1 cellular context compared by ENCODE assay signal in the genomic region with DNA sequence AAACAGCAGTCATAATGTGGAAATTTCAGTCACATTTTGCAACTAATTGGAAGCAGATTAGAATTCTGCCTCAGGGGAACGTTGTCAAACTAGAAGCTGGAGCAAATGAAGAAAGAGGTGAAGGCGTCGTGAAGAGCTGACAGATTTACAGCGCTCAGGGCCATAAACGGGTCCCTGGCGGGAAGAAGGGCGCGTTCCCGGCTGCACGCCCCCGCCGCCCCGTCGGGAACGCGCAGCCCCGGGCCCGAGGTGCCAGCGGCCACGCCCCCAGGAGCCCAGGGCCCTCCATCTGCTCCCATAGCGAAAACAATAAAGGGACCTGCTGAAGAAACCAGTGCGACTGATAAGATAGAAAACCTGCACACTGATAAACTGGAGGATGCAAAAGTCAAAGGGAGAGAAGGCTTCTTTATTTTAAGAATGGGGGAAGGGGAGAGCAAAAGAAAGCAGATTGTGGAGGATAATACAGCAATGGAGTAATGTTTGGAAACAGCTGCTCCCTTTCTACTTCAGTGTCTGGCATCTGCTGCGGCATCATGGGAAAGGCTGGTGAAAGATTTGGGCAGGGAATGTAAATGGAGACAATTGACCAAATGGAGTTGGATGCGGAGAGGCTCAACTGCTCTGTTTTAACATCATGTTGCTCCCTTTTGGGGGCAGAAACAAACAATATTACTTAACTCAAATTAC.
TF ChIP-seq lines count a peak whose summit lies in the region.

No MANE protein-coding gene starts in this region.

TF ChIP-seq in HEK293, 187 proteins besides CTCF, POLR2A, EP300 and RAD21 (continued from another document and continues in another):
- TF ChIP-seq, protein P1, sequence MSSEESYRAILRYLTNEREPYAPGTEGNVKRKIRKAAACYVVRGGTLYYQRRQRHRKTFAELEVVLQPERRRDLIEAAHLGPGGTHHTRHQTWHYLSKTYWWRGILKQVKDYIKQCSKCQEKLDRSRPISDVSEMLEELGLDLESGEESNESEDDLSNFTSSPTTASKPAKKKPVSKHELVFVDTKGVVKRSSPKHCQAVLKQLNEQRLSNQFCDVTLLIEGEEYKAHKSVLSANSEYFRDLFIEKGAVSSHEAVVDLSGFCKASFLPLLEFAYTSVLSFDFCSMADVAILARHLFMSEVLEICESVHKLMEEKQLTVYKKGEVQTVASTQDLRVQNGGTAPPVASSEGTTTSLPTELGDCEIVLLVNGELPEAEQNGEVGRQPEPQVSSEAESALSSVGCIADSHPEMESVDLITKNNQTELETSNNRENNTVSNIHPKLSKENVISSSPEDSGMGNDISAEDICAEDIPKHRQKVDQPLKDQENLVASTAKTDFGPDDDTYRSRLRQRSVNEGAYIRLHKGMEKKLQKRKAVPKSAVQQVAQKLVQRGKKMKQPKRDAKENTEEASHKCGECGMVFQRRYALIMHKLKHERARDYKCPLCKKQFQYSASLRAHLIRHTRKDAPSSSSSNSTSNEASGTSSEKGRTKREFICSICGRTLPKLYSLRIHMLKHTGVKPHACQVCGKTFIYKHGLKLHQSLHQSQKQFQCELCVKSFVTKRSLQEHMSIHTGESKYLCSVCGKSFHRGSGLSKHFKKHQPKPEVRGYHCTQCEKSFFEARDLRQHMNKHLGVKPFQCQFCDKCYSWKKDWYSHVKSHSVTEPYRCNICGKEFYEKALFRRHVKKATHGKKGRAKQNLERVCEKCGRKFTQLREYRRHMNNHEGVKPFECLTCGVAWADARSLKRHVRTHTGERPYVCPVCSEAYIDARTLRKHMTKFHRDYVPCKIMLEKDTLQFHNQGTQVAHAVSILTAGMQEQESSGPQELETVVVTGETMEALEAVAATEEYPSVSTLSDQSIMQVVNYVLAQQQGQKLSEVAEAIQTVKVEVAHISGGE (tag by site-specific recombination; conservative IDR thresholded peaks at IDR 0.05; ENCODE audit: low read depth), result peak; percentile 35; the same call in 1 of the 2 replicates
- TF ChIP-seq ZNF548 (tag by site-specific recombination; IDR thresholded peaks at IDR 0.05) (no peak), BCL11A (tag by site-specific recombination; IDR thresholded peaks at IDR 0.05; ENCODE audit: low read depth) (peak; percentile 96), TRIM28 (IDR thresholded peaks at IDR 0.05; ENCODE audit: borderline replicate concordance, low read length) (no peak), ZNF133 (tag by site-specific recombination; IDR thresholded peaks at IDR 0.05) (no peak), ZEB2 (tag by site-specific recombination; IDR thresholded peaks at IDR 0.05) (peak; percentile 100), SP2 (tag by site-specific recombination; IDR thresholded peaks at IDR 0.05) (peak; percentile 58), ZFHX2 (tag by site-specific recombination; conservative IDR thresholded peaks at IDR 0.05) (peak; percentile 94), ZNF510 (tag by site-specific recombination; IDR thresholded peaks at IDR 0.05; ENCODE audit: insufficient replicate concordance) (no peak), ZNF629 (tag by site-specific recombination; IDR thresholded peaks at IDR 0.05) (peak; percentile 96), ZNF404 (tag by site-specific recombination; IDR thresholded peaks at IDR 0.05) (no peak), IKZF3 (tag by site-specific recombination; IDR thresholded peaks at IDR 0.05) (peak; percentile 100), ZNF660 (tag by site-specific recombination; IDR thresholded peaks at IDR 0.05) (peak; percentile 91), ZNF394 (tag by site-specific recombination; IDR thresholded peaks at IDR 0.05; ENCODE audit: borderline replicate concordance) (peak; percentile 93), ZBTB48 (tag by site-specific recombination; IDR thresholded peaks at IDR 0.05) (peak; percentile 96), ZBTB20 (tag by site-specific recombination; IDR thresholded peaks at IDR 0.05) (peak; percentile 94), RBAK (tag by site-specific recombination; IDR thresholded peaks at IDR 0.05) (no peak), ZNF155 (tag by site-specific recombination; IDR thresholded peaks at IDR 0.05) (no peak), ZFP69B (tag by site-specific recombination; IDR thresholded peaks at IDR 0.05) (peak; percentile 77), ZBTB1 (tag by site-specific recombination; IDR thresholded peaks at IDR 0.05) (peak; percentile 99), PRDM1 (tag by site-specific recombination; IDR thresholded peaks at IDR 0.05) (peak; percentile 85), ZNF248 (tag by site-specific recombination; IDR thresholded peaks at IDR 0.05) (no peak), ZNF391 (tag by site-specific recombination; IDR thresholded peaks at IDR 0.05; ENCODE audit: borderline replicate concordance, low read depth) (peak; percentile 100), SALL2 (tag by site-specific recombination; IDR thresholded peaks at IDR 0.05; ENCODE audit: borderline replicate concordance) (no peak), WT1 (tag by site-specific recombination; IDR thresholded peaks at IDR 0.05) (peak; percentile 99), ZNF654 (tag by site-specific recombination; IDR thresholded peaks at IDR 0.05; ENCODE audit: low read depth) (peak; percentile 18), FEZF1 (tag by site-specific recombination; IDR thresholded peaks at IDR 0.05) (peak; percentile 99), ZNF112 (tag by site-specific recombination; IDR thresholded peaks at IDR 0.05) (no peak), SCRT2 (tag by site-specific recombination; IDR thresholded peaks at IDR 0.05) (peak; percentile 61; the same call in 1 of the 2 replicates), YY1 (tag by site-specific recombination; IDR thresholded peaks at IDR 0.05) (peak; percentile 78), ZBTB8A (tag by site-specific recombination; IDR thresholded peaks at IDR 0.05) (peak; percentile 90), KLF10 (tag by site-specific recombination; IDR thresholded peaks at IDR 0.05) (peak; percentile 98), ZNF324 (tag by site-specific recombination; IDR thresholded peaks at IDR 0.05) (peak; percentile 94), OSR2 (tag by site-specific recombination; IDR thresholded peaks at IDR 0.05) (peak; percentile 100), ZNF423 (tag by site-specific recombination; IDR thresholded peaks at IDR 0.05) (peak; percentile 84), ZIC2 (tag by site-specific recombination; IDR thresholded peaks at IDR 0.05) (peak; percentile 89), ZNF10 (tag by site-specific recombination; IDR thresholded peaks at IDR 0.05) (peak; percentile 99), GLIS2 (tag by site-specific recombination; IDR thresholded peaks at IDR 0.05) (no peak; the same call in 1 of the 2 replicates), ZNF366 (tag by site-specific recombination; conservative IDR thresholded peaks at IDR 0.05) (peak; percentile 99), ZNF37A (tag by site-specific recombination; IDR thresholded peaks at IDR 0.05) (no peak)
- TF ChIP-seq, protein P2, sequence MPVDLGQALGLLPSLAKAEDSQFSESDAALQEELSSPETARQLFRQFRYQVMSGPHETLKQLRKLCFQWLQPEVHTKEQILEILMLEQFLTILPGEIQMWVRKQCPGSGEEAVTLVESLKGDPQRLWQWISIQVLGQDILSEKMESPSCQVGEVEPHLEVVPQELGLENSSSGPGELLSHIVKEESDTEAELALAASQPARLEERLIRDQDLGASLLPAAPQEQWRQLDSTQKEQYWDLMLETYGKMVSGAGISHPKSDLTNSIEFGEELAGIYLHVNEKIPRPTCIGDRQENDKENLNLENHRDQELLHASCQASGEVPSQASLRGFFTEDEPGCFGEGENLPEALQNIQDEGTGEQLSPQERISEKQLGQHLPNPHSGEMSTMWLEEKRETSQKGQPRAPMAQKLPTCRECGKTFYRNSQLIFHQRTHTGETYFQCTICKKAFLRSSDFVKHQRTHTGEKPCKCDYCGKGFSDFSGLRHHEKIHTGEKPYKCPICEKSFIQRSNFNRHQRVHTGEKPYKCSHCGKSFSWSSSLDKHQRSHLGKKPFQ (tag by site-specific recombination; IDR thresholded peaks at IDR 0.05), result peak; percentile 96
- TF ChIP-seq, protein P3, sequence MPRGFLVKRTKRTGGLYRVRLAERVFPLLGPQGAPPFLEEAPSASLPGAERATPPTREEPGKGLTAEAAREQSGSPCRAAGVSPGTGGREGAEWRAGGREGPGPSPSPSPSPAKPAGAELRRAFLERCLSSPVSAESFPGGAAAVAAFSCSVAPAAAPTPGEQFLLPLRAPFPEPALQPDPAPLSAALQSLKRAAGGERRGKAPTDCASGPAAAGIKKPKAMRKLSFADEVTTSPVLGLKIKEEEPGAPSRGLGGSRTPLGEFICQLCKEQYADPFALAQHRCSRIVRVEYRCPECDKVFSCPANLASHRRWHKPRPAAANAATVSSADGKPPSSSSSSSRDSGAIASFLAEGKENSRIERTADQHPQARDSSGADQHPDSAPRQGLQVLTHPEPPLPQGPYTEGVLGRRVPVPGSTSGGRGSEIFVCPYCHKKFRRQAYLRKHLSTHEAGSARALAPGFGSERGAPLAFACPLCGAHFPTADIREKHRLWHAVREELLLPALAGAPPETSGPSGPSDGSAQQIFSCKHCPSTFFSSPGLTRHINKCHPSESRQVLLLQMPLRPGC (tag by site-specific recombination; IDR thresholded peaks at IDR 0.05), result peak; percentile 100
- TF ChIP-seq, protein P4, sequence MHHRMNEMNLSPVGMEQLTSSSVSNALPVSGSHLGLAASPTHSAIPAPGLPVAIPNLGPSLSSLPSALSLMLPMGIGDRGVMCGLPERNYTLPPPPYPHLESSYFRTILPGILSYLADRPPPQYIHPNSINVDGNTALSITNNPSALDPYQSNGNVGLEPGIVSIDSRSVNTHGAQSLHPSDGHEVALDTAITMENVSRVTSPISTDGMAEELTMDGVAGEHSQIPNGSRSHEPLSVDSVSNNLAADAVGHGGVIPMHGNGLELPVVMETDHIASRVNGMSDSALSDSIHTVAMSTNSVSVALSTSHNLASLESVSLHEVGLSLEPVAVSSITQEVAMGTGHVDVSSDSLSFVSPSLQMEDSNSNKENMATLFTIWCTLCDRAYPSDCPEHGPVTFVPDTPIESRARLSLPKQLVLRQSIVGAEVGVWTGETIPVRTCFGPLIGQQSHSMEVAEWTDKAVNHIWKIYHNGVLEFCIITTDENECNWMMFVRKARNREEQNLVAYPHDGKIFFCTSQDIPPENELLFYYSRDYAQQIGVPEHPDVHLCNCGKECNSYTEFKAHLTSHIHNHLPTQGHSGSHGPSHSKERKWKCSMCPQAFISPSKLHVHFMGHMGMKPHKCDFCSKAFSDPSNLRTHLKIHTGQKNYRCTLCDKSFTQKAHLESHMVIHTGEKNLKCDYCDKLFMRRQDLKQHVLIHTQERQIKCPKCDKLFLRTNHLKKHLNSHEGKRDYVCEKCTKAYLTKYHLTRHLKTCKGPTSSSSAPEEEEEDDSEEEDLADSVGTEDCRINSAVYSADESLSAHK (tag by site-specific recombination; IDR thresholded peaks at IDR 0.05), result peak; percentile 99
- TF ChIP-seq, protein P5, sequence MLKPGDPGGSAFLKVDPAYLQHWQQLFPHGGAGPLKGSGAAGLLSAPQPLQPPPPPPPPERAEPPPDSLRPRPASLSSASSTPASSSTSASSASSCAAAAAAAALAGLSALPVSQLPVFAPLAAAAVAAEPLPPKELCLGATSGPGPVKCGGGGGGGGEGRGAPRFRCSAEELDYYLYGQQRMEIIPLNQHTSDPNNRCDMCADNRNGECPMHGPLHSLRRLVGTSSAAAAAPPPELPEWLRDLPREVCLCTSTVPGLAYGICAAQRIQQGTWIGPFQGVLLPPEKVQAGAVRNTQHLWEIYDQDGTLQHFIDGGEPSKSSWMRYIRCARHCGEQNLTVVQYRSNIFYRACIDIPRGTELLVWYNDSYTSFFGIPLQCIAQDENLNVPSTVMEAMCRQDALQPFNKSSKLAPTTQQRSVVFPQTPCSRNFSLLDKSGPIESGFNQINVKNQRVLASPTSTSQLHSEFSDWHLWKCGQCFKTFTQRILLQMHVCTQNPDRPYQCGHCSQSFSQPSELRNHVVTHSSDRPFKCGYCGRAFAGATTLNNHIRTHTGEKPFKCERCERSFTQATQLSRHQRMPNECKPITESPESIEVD (tag by site-specific recombination; IDR thresholded peaks at IDR 0.05), result peak; percentile 100
- TF ChIP-seq, protein P6, sequence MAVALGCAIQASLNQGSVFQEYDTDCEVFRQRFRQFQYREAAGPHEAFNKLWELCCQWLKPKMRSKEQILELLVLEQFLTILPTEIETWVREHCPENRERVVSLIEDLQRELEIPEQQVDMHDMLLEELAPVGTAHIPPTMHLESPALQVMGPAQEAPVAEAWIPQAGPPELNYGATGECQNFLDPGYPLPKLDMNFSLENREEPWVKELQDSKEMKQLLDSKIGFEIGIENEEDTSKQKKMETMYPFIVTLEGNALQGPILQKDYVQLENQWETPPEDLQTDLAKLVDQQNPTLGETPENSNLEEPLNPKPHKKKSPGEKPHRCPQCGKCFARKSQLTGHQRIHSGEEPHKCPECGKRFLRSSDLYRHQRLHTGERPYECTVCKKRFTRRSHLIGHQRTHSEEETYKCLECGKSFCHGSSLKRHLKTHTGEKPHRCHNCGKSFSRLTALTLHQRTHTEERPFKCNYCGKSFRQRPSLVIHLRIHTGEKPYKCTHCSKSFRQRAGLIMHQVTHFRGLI (tag by site-specific recombination; IDR thresholded peaks at IDR 0.05), result peak; percentile 78
- TF ChIP-seq, protein P7, sequence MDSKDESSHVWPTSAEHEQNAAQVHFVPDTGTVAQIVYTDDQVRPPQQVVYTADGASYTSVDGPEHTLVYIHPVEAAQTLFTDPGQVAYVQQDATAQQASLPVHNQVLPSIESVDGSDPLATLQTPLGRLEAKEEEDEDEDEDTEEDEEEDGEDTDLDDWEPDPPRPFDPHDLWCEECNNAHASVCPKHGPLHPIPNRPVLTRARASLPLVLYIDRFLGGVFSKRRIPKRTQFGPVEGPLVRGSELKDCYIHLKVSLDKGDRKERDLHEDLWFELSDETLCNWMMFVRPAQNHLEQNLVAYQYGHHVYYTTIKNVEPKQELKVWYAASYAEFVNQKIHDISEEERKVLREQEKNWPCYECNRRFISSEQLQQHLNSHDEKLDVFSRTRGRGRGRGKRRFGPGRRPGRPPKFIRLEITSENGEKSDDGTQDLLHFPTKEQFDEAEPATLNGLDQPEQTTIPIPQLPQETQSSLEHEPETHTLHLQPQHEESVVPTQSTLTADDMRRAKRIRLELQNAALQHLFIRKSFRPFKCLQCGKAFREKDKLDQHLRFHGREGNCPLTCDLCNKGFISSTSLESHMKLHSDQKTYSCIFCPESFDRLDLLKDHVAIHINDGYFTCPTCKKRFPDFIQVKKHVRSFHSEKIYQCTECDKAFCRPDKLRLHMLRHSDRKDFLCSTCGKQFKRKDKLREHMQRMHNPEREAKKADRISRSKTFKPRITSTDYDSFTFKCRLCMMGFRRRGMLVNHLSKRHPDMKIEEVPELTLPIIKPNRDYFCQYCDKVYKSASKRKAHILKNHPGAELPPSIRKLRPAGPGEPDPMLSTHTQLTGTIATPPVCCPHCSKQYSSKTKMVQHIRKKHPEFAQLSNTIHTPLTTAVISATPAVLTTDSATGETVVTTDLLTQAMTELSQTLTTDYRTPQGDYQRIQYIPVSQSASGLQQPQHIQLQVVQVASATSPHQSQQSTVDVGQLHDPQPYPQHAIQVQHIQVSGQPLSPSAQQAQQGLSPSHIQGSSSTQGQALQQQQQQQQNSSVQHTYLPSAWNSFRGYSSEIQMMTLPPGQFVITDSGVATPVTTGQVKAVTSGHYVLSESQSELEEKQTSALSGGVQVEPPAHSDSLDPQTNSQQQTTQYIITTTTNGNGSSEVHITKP (tag by site-specific recombination; IDR thresholded peaks at IDR 0.05), result peak; percentile 79
